Comparison of ENCODE assay signal across 14 cellular contexts in the genomic region with DNA sequence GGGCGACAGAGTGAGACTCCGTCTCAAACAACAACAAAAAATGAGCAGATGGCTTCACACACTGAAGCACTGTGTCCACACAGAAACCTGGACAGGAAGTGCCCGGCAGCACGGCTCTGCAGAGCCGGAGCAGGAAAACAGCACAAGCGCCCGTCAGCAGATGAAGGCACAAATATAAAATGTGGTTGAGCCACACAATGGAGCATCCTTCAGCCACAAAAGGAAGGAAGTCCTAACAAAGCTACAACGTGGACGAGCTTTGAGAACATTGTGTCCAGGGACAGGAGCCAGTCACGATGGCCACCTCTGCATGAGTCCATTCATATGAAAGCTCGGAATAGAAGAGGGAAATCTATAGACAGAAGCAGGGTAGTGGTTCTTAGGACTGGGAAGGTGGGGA. TPM values are rescaled to one million over a fixed set of nuclear protein-coding genes. Genes with fewer than 3 reads are reported as not detected.
DNase-seq lines count a peak whose midpoint lies in the region; ATAC-seq, FAIRE-seq and TF ChIP-seq lines count a peak whose summit lies in the region.
"Had no signal": no experiment of that assay in that cellular context is flagged by ENCODE, and none has a peak within 500 bp of the region (broad histone marks: within the 10 kb centered on the region; RNA-seq: fewer than 3 reads in every experiment).

No MANE protein-coding gene starts in this region.

- H3K36me3 ChIP-seq in K562 (ENCODE audit: control insufficient read depth, insufficient read depth, low read length) = no peaks in the 10 kb centered on the region
- H3K36me3 ChIP-seq: ascending aorta had no signal

- 0 out of 3 replicates have a peak, but pooled peaks have one; percentile 18 for ATAC-seq in K562
- ATAC-seq in GM21619 (IDR thresholded peaks at IDR 0.05; ENCODE audit: unreplicated experiment) = no peak

- peak overlapping the region in 1 of 2 experiments; percentile 1; a peak in 1 of 4 replicates for H3K9ac ChIP-seq in K562 (ENCODE audit: insufficient read depth in 1 of 2, low read depth in 2 of 2, low read length in 2 of 2)

- H3K9me1 ChIP-seq in K562 (ENCODE audit: control insufficient read depth, insufficient read depth, low read length) = no peaks in the 10 kb centered on the region

- WGBS in K562 (ENCODE audit: insufficient coverage, low coverage, missing lambda C conversion rate) = 21% methylated on average over 11 of the region's 11 CpGs

- no peaks in the 10 kb centered on the region for H3K9me3 ChIP-seq in K562 (replicated peaks; ENCODE audit: control insufficient read depth, insufficient read depth, low read depth, low read length)
- H3K9me3 ChIP-seq: ascending aorta, MG63 had no signal

- 0 out of 2 replicates have a peak overlapping the region, but pooled peaks have one; percentile 23 for H2AFZ ChIP-seq in K562 (ENCODE audit: low read depth, low read length)
- H2AFZ ChIP-seq: PC-9 had no signal

- H3K4me1 ChIP-seq in K562 (replicated peaks in 1 of 2; ENCODE audit: control insufficient read depth in 2 of 2, insufficient read depth in 2 of 2, low read length in 2 of 2) = peaks cover 7 to 13% of the 10 kb centered on the region in 2 experiments; a peak in 4 of 5 replicates
- H3K4me1 ChIP-seq: ascending aorta had no signal

- TF ChIP-seq CTCF in K562 (IDR thresholded peaks at IDR 0.05 in 2 of 3, conservative IDR thresholded peaks at IDR 0.05 in 1 of 3; ENCODE audit: insufficient read depth in 2 of 3, low read depth in 1 of 3, low read length in 3 of 3) = no peak
- no peak for TF ChIP-seq CTCF in type B pancreatic cell (conservative IDR thresholded peaks at IDR 0.05)

- CTCF ChIA-PET in activated naive CD4-positive, alpha-beta T cell treated with anti-CD3 and anti-CD28 coated beads, Interleukin-2, amount 10 ng/mL, durations not matched to agents 7 days and 5 days (lab: Charles Lee) = interaction anchor here (0.6 kb wide), 1 partner anchor 649 kb away, joined by 3 read pairs; no protein-coding TSS in a partner anchor
- CTCF ChIA-PET in K562 (lab: Yijun Ruan, JAX; ENCODE audit: low intra/inter-chr PET ratio) = no interaction called here

- peaks cover 13% of the 10 kb centered on the region for H3K36me3 Mint-ChIP-seq in activated naive CD4-positive, alpha-beta T cell treated with anti-CD3 and anti-CD28 coated beads, Interleukin-2, amount 10 ng/mL, durations not matched to agents 7 days and 5 days
- H3K36me3 Mint-ChIP-seq in type B pancreatic cell = no peaks in the 10 kb centered on the region

- H3K4me3 Mint-ChIP-seq in activated naive CD4-positive, alpha-beta T cell treated with anti-CD3 and anti-CD28 coated beads, Interleukin-2, amount 10 ng/mL, durations not matched to agents 7 days and 5 days = no peak overlapping the region
- no peak overlapping the region for H3K4me3 Mint-ChIP-seq in type B pancreatic cell
- H3K4me3 Mint-ChIP-seq: activated CD4-positive, alpha-beta T cell treated with anti-CD3 and anti-CD28 coated beads, Interleukin-2, amount 10 ng/mL, durations not matched to agents 24 days and 14 days had no signal

- intact Hi-C loops in K562 (cut with micrococcal nuclease) = no loop called here

- no peaks in the 10 kb centered on the region for H3K9me3 Mint-ChIP-seq in activated naive CD4-positive, alpha-beta T cell treated with anti-CD3 and anti-CD28 coated beads, Interleukin-2, amount 10 ng/mL, durations not matched to agents 7 days and 5 days
- H3K9me3 Mint-ChIP-seq in type B pancreatic cell = no peaks in the 10 kb centered on the region
- H3K9me3 Mint-ChIP-seq: activated CD4-positive, alpha-beta T cell treated with anti-CD3 and anti-CD28 coated beads, Interleukin-2, amount 10 ng/mL, durations not matched to agents 24 days and 14 days had no signal

- no peaks in the 10 kb centered on the region for H3K27me3 Mint-ChIP-seq in activated naive CD4-positive, alpha-beta T cell treated with anti-CD3 and anti-CD28 coated beads, Interleukin-2, amount 10 ng/mL, durations not matched to agents 7 days and 5 days
- no peaks in the 10 kb centered on the region for H3K27me3 Mint-ChIP-seq in type B pancreatic cell
- H3K27me3 Mint-ChIP-seq: activated CD4-positive, alpha-beta T cell treated with anti-CD3 and anti-CD28 coated beads, Interleukin-2, amount 10 ng/mL, durations not matched to agents 24 days and 14 days had no signal

- no peak for TF ChIP-seq EP300 in K562 (IDR thresholded peaks at IDR 0.05; ENCODE audit: low read length)

- in situ Hi-C loops in K562 (cut with MboI) = no loop called here

- peak overlapping the region; percentile 68 for H3K27ac Mint-ChIP-seq in activated naive CD4-positive, alpha-beta T cell treated with anti-CD3 and anti-CD28 coated beads, Interleukin-2, amount 10 ng/mL, durations not matched to agents 7 days and 5 days
- peak overlapping the region; percentile 74 for H3K27ac Mint-ChIP-seq in type B pancreatic cell
- H3K27ac Mint-ChIP-seq: activated CD4-positive, alpha-beta T cell treated with anti-CD3 and anti-CD28 coated beads, Interleukin-2, amount 10 ng/mL, durations not matched to agents 24 days and 14 days had no signal

- H4K20me1 ChIP-seq in K562 (replicated peaks; ENCODE audit: control insufficient read depth, insufficient read depth, low read length) = no peaks in the 10 kb centered on the region

- H3K4me1 Mint-ChIP-seq in activated naive CD4-positive, alpha-beta T cell treated with anti-CD3 and anti-CD28 coated beads, Interleukin-2, amount 10 ng/mL, durations not matched to agents 7 days and 5 days = peaks cover 31% of the 10 kb centered on the region
- H3K4me1 Mint-ChIP-seq in type B pancreatic cell (ENCODE audit: unreplicated experiment) = peaks cover 7% of the 10 kb centered on the region

- H3K4me2 ChIP-seq in K562 (ENCODE audit: insufficient read depth, low read length) = no peak overlapping the region
- H3K4me2 ChIP-seq: PC-9 had no signal

- no peak overlapping the region for H3K27ac ChIP-seq in K562 (ENCODE audit: extremely low read depth, low read depth, low read length)
- H3K27ac ChIP-seq: PC-9 had no signal

- no peak overlapping the region for H3K4me3 ChIP-seq in K562
- H3K4me3 ChIP-seq: ascending aorta, MG63, PC-9 had no signal

- POLR2A ChIA-PET in K562 (lab: Yijun Ruan, JAX) = interaction anchor here (0.5 to 1.6 kb wide), 4 partner anchors 8 to 15 kb away, joined by 3 to 5 read pairs (median 4); no protein-coding TSS in a partner anchor

- no peaks in the 10 kb centered on the region; a peak in 1 of 5 replicates for H3K27me3 ChIP-seq in K562 (ENCODE audit: control insufficient read depth in 2 of 2, insufficient read depth in 2 of 2, low read length in 2 of 2)
- H3K27me3 ChIP-seq: ascending aorta, MG63 had no signal

- FAIRE-seq in K562 (lab: Jason Lieb, UNC) = no peak

- BruUV-seq in K562 (replicated peaks; lab: Mats Ljungman, UMichigan) = no TSS peak

- TF ChIP-seq RAD21 in K562 (CRISPR knock-in tag; conservative IDR thresholded peaks at IDR 0.05 in 1 of 2, IDR thresholded peaks at IDR 0.05 in 1 of 2) = no peak

- DNase-seq in activated naive CD4-positive, alpha-beta T cell treated with anti-CD3 and anti-CD28 coated beads, Interleukin-2, amount 10 ng/mL, durations not matched to agents 7 days and 5 days = no peak
- DNase-seq in activated naive CD4-positive, alpha-beta T cell treated with anti-CD3 and anti-CD28 coated beads, Interleukin-2, amount 50 U/mL, for 16 hours = no peak
- DNase-seq in K562 (ENCODE audit: extremely low read depth in 1 of 4, low spot score in 3 of 4) = no peak
- peak; percentile 81 for DNase-seq in medulla oblongata (ENCODE audit: extremely low spot score)
- DNase-seq in type B pancreatic cell (ENCODE audit: extremely low spot score, unreplicated experiment) = no peak
- DNase-seq in stimulated activated CD4-positive, alpha-beta T cell treated with anti-CD3 and anti-CD28 coated beads, Interleukin-15, amount 100 ng/mL, for 24 hours = no peak
- no peak for DNase-seq in DMS 273 treated with DMSO at 0.1 percent for 48 hours (lab: John Stamatoyannopoulos, UW)
- DNase-seq: activated CD4-positive, alpha-beta T cell treated with anti-CD3 and anti-CD28 coated beads, Interleukin-2, amount 10 ng/mL, durations not matched to agents 24 days and 14 days; MG63; PC-9; stimulated activated CD4-positive, alpha-beta T cell treated with anti-CD3 and anti-CD28 coated beads, Interleukin-2, amount 100 ng/mL, for 48 hours had no signal

- no peak for TF ChIP-seq POLR2A in K562 (conservative IDR thresholded peaks at IDR 0.05)

- H3K79me2 ChIP-seq in K562 (ENCODE audit: control insufficient read depth, insufficient read depth, low read length) = no peaks in the 10 kb centered on the region; the same call in 2 of the 3 replicates

RNA-seq across cellular contexts. Expression of gene RHBDF2, which starts 15.7 kb away (rescaled TPM):
- 5.1 and 22.6 TPM in 2 replicates for total RNA-seq in K562 (2011; cell fraction: chromatin; rRNA removed; ENCODE audit: low replicate concordance)
- 12.2 and 15.7 TPM in 2 replicates for total RNA-seq in K562 (2011; cell fraction: nucleolus; rRNA removed)
- 4.0 and 6.5 TPM in 2 replicates for total RNA-seq in K562 (2011; cell fraction: nucleoplasm; rRNA removed)
- total RNA-seq in K562 (2014; rRNA removed) (1.5 and 4.0 TPM in 2 replicates), K562 (2014; rRNA removed; fragmentation: Illumina TruSeq; extraction: Trizol) (0.19 and 0.47 TPM in 2 replicates), K562 (2015; rRNA removed; fragmentation: Illumina TruSeq; extraction: Trizol) (0.65 and 0.75 TPM in 2 replicates), K562 (2021) (2.3 and 2.8 TPM in 2 replicates), type B pancreatic cell (ENCODE audit: low replicate concordance) (12.3 and 17.2 TPM in 2 replicates)
- polyA plus RNA-seq in K562 (2011; rRNA removed) (1.1 and 3.1 TPM in 2 replicates), K562 (2014; fragmentation: Illumina TruSeq; extraction: Trizol) (1.3 and 1.6 TPM in 2 replicates), K562 (2014; fragmentation: Nextera tagmentation; extraction: Ambion mirVana) (under 1 TPM; 0.04 to 0.06 TPM), K562 (2014; rRNA removed) (1.5 and 1.6 TPM in 2 replicates)
- polyA plus RNA-seq in K562 (2011; cell fraction: cytosol; rRNA removed) = 1.7 and 6.2 TPM in 2 replicates
- 8.1 and 13.7 TPM in 2 replicates for polyA plus RNA-seq in K562 (2011; cell fraction: nucleus; rRNA removed)
- 1.5 and 1.7 TPM in 2 replicates for polyA plus RNA-seq in K562 (2012)
- 0.74 and 1.6 TPM in 2 replicates for polyA minus RNA-seq in K562 (2011; rRNA and poly(A)+ RNA removed)
- polyA minus RNA-seq in K562 (2011; cell fraction: cytosol; rRNA and poly(A)+ RNA removed) = 2.7 and 6.3 TPM in 2 replicates
- 4.7 and 5.3 TPM in 2 replicates for polyA minus RNA-seq in K562 (2011; cell fraction: nucleus; rRNA and poly(A)+ RNA removed)

RNA-seq across cellular contexts. Expression of gene AANAT, which starts 18.2 kb away (rescaled TPM):
- not detected in 2 replicates for total RNA-seq in K562 (2011; cell fraction: chromatin; rRNA removed; ENCODE audit: low replicate concordance)
- not detected in 2 replicates for total RNA-seq in K562 (2011; cell fraction: nucleolus; rRNA removed)
- total RNA-seq in K562 (2011; cell fraction: nucleoplasm; rRNA removed) = not detected in 2 replicates
- total RNA-seq in K562 (2014; rRNA removed) (not detected in 2 replicates), K562 (2014; rRNA removed; fragmentation: Illumina TruSeq; extraction: Trizol) (not detected in 2 replicates), K562 (2015; rRNA removed; fragmentation: Illumina TruSeq; extraction: Trizol) (not detected in 2 replicates), K562 (2021) (not detected in 2 replicates), type B pancreatic cell (ENCODE audit: low replicate concordance) (not detected in 2 replicates)
- polyA plus RNA-seq in K562 (2011; rRNA removed) (not detected in 2 replicates), K562 (2014; fragmentation: Illumina TruSeq; extraction: Trizol) (not detected in 2 replicates), K562 (2014; fragmentation: Nextera tagmentation; extraction: Ambion mirVana) (not detected), K562 (2014; rRNA removed) (not detected in 2 replicates)
- polyA plus RNA-seq in K562 (2011; cell fraction: cytosol; rRNA removed) = not detected in 2 replicates
- polyA plus RNA-seq in K562 (2011; cell fraction: nucleus; rRNA removed) = not detected in 2 replicates
- polyA plus RNA-seq in K562 (2012) = not detected in 2 replicates
- not detected in 2 replicates for polyA minus RNA-seq in K562 (2011; rRNA and poly(A)+ RNA removed)
- polyA minus RNA-seq in K562 (2011; cell fraction: cytosol; rRNA and poly(A)+ RNA removed) = not detected in 2 replicates
- not detected in 2 replicates for polyA minus RNA-seq in K562 (2011; cell fraction: nucleus; rRNA and poly(A)+ RNA removed)
- total RNA-seq: activated CD4-positive, alpha-beta T cell treated with anti-CD3 and anti-CD28 coated beads, Interleukin-2, amount 10 ng/mL, durations not matched to agents 24 days and 14 days; ascending aorta; PC-9; urinary bladder had no signal
- polyA plus RNA-seq: urinary bladder had no signal

RNA-seq across cellular contexts. Expression of gene UBE2O, which starts 32.6 kb away (rescaled TPM):
- 48.0 and 101 TPM in 2 replicates for total RNA-seq in K562 (2011; cell fraction: chromatin; rRNA removed; ENCODE audit: low replicate concordance)
- 46.3 and 49.0 TPM in 2 replicates for total RNA-seq in K562 (2011; cell fraction: nucleolus; rRNA removed)
- 34.9 and 41.1 TPM in 2 replicates for total RNA-seq in K562 (2011; cell fraction: nucleoplasm; rRNA removed)
- 20.5 and 21.6 TPM in 2 replicates for total RNA-seq in K562 (2014; rRNA removed)
- 8.8 and 10.0 TPM in 2 replicates for total RNA-seq in K562 (2014; rRNA removed; fragmentation: Illumina TruSeq; extraction: Trizol)
- total RNA-seq in K562 (2015; rRNA removed; fragmentation: Illumina TruSeq; extraction: Trizol) = 13.3 and 15.6 TPM in 2 replicates
- 36.8 and 39.7 TPM in 2 replicates for total RNA-seq in K562 (2021)
- polyA plus RNA-seq in K562 (2011; rRNA removed) = 12.6 and 20.8 TPM in 2 replicates
- 9.9 and 13.8 TPM in 2 replicates for polyA plus RNA-seq in K562 (2011; cell fraction: cytosol; rRNA removed)
- 60.0 and 60.8 TPM in 2 replicates for polyA plus RNA-seq in K562 (2011; cell fraction: nucleus; rRNA removed)
- polyA plus RNA-seq in K562 (2012) = 24.4 and 24.9 TPM in 2 replicates
- polyA plus RNA-seq in K562 (2014; fragmentation: Illumina TruSeq; extraction: Trizol) = 24.5 and 25.4 TPM in 2 replicates
- 1 to 10 TPM; 1.6 to 1.7 TPM for polyA plus RNA-seq in K562 (2014; fragmentation: Nextera tagmentation; extraction: Ambion mirVana)
- polyA plus RNA-seq in K562 (2014; rRNA removed) = 15.6 and 22.1 TPM in 2 replicates
- 56.4 and 69.3 TPM in 2 replicates for polyA minus RNA-seq in K562 (2011; rRNA and poly(A)+ RNA removed)
- polyA minus RNA-seq in K562 (2011; cell fraction: cytosol; rRNA and poly(A)+ RNA removed) = 26.6 and 31.1 TPM in 2 replicates
- polyA minus RNA-seq in K562 (2011; cell fraction: nucleus; rRNA and poly(A)+ RNA removed) = 11.0 and 22.8 TPM in 2 replicates
- 38.5 and 51.5 TPM in 2 replicates for total RNA-seq in type B pancreatic cell (ENCODE audit: low replicate concordance)

RNA-seq across cellular contexts. Expression of gene CYGB, which starts 51.9 kb away (rescaled TPM):
- total RNA-seq in K562 (2011; cell fraction: chromatin; rRNA removed; ENCODE audit: low replicate concordance) = 0.84 TPM in 1 of 2 replicates, not detected in the other
- 0.66 TPM in 1 of 2 replicates, not detected in the other for total RNA-seq in K562 (2011; cell fraction: nucleolus; rRNA removed)
- 1.2 TPM in 1 of 2 replicates, not detected in the other for total RNA-seq in K562 (2011; cell fraction: nucleoplasm; rRNA removed)
- total RNA-seq in K562 (2014; rRNA removed) = 0.95 TPM in 1 of 2 replicates, not detected in the other
- 0.16 TPM in 1 of 2 replicates, not detected in the other for total RNA-seq in K562 (2014; rRNA removed; fragmentation: Illumina TruSeq; extraction: Trizol)
- total RNA-seq in K562 (2015; rRNA removed; fragmentation: Illumina TruSeq; extraction: Trizol) = not detected in 2 replicates
- total RNA-seq in K562 (2021) = 0.13 and 0.24 TPM in 2 replicates
- 0.05 and 0.08 TPM in 2 replicates for polyA plus RNA-seq in K562 (2011; rRNA removed)
- 0.18 and 0.40 TPM in 2 replicates for polyA plus RNA-seq in K562 (2011; cell fraction: cytosol; rRNA removed)
- 0.20 and 0.38 TPM in 2 replicates for polyA plus RNA-seq in K562 (2011; cell fraction: nucleus; rRNA removed)
- 0.09 and 0.24 TPM in 2 replicates for polyA plus RNA-seq in K562 (2012)
- 0.54 TPM in 1 of 2 replicates, not detected in the other for polyA plus RNA-seq in K562 (2014; fragmentation: Illumina TruSeq; extraction: Trizol)
- not detected for polyA plus RNA-seq in K562 (2014; fragmentation: Nextera tagmentation; extraction: Ambion mirVana)
- 0.11 and 0.12 TPM in 2 replicates for polyA plus RNA-seq in K562 (2014; rRNA removed)
- not detected in 2 replicates for polyA minus RNA-seq in K562 (2011; rRNA and poly(A)+ RNA removed)
- not detected in 2 replicates for polyA minus RNA-seq in K562 (2011; cell fraction: cytosol; rRNA and poly(A)+ RNA removed)
- polyA minus RNA-seq in K562 (2011; cell fraction: nucleus; rRNA and poly(A)+ RNA removed) = not detected in 2 replicates
- total RNA-seq in type B pancreatic cell (ENCODE audit: low replicate concordance) = 2.5 and 10.0 TPM in 2 replicates
- total RNA-seq: activated CD4-positive, alpha-beta T cell treated with anti-CD3 and anti-CD28 coated beads, Interleukin-2, amount 10 ng/mL, durations not matched to agents 24 days and 14 days had no signal

RNA-seq across cellular contexts. Expression of gene PRCD, which starts 54.3 kb away (rescaled TPM):
- 0.14 TPM in 1 of 2 replicates, not detected in the other for total RNA-seq in K562 (2011; cell fraction: chromatin; rRNA removed; ENCODE audit: low replicate concordance)
- total RNA-seq in K562 (2011; cell fraction: nucleolus; rRNA removed) = not detected in 2 replicates
- total RNA-seq in K562 (2011; cell fraction: nucleoplasm; rRNA removed) = not detected in 2 replicates
- total RNA-seq in K562 (2014; rRNA removed) = not detected in 2 replicates
- total RNA-seq in K562 (2014; rRNA removed; fragmentation: Illumina TruSeq; extraction: Trizol) = not detected in 2 replicates
- total RNA-seq in K562 (2015; rRNA removed; fragmentation: Illumina TruSeq; extraction: Trizol) = not detected in 2 replicates
- total RNA-seq in K562 (2021) = 0.27 TPM in 1 of 2 replicates, not detected in the other
- 0.20 and 0.39 TPM in 2 replicates for polyA plus RNA-seq in K562 (2011; rRNA removed)
- polyA plus RNA-seq in K562 (2011; cell fraction: cytosol; rRNA removed) = not detected in 2 replicates
- polyA plus RNA-seq in K562 (2011; cell fraction: nucleus; rRNA removed) = 0.10 and 0.13 TPM in 2 replicates
- polyA plus RNA-seq in K562 (2012) = 0.26 and 0.65 TPM in 2 replicates
- polyA plus RNA-seq in K562 (2014; fragmentation: Illumina TruSeq; extraction: Trizol) = not detected in 2 replicates
- polyA plus RNA-seq in K562 (2014; fragmentation: Nextera tagmentation; extraction: Ambion mirVana) = under 1 TPM in 1 of 2 experiments, not detected in 1; 0.25 TPM
- 0.21 TPM in 1 of 2 replicates, not detected in the other for polyA plus RNA-seq in K562 (2014; rRNA removed)
- 0.07 TPM in 1 of 2 replicates, not detected in the other for polyA minus RNA-seq in K562 (2011; rRNA and poly(A)+ RNA removed)
- not detected in 2 replicates for polyA minus RNA-seq in K562 (2011; cell fraction: cytosol; rRNA and poly(A)+ RNA removed)
- polyA minus RNA-seq in K562 (2011; cell fraction: nucleus; rRNA and poly(A)+ RNA removed) = not detected in 2 replicates
- 0.33 and 3.3 TPM in 2 replicates for total RNA-seq in type B pancreatic cell (ENCODE audit: low replicate concordance)
- total RNA-seq: activated CD4-positive, alpha-beta T cell treated with anti-CD3 and anti-CD28 coated beads, Interleukin-2, amount 10 ng/mL, durations not matched to agents 24 days and 14 days had no signal
